In genomic region chr11:68863553-68864265, GRCh38 we compare ENCODE assay signal across 10 cellular contexts.
"Had no signal": no experiment of that assay in that cellular context is flagged by ENCODE, and none has a peak within 500 bp of the region (broad histone marks: within the 10 kb centered on the region; RNA-seq: fewer than 3 reads in every experiment).

No MANE protein-coding gene starts in this region.

- H3K27ac ChIP-seq: GM23248, HL-60, KMS-11 had no signal

- DNase-seq: GM23248, GOT3, H7, HFFc6, KBM-7 had no signal

- H3K9ac ChIP-seq: GM23248, KMS-11 had no signal

- H3K4me2 ChIP-seq: KMS-11 had no signal

- H3K4me3 Mint-ChIP-seq: HFFc6 had no signal

- FAIRE-seq: HepG2 had no signal

- ATAC-seq: HCT116, HepG2 had no signal

- H3K27ac Mint-ChIP-seq: HFFc6 had no signal

- H3K4me3 ChIP-seq: GM23248, HAP-1 had no signal

- H3K36me3 ChIP-seq: HAP-1 had no signal

- H2AFZ ChIP-seq: GM23248 had no signal
